Comparison of ENCODE assay signal across 8 cellular contexts in the genomic region with DNA sequence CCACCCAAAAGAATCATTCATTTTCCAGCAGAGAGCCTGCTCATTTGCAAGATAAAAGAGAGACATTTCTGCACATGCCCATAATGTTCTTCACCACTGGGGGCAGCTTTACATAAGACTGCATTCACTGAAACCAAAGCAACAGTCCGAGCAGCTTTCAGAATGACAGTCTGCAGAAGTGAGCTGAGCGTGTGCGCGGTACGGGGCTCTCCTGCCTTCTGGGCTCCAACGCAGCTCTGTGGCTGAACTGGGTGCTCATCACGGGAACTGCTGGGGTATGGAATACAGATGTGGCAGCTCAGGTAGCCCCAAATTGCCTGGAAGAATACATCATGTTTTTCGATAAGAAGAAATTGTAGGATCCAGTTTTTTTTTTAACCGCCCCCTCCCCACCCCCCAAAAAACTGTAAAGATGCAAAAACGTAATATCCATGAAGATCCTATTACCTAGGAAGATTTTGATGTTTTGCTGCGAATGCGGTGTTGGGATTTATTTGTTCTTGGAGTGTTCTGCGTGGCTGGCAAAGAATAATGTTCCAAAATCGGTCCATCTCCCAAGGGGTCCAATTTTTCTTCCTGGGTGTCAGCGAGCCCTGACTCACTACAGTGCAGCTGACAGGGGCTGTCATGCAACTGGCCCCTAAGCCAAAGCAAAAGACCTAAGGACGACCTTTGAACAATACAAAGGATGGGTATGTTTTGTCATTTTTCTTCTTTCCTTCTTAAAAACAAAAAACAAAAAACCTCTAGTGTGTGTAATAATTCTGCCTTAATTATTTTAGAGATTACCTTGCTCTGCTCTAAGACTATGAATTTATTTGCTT. TPM values are rescaled to one million over a fixed set of nuclear protein-coding genes. Genes with fewer than 3 reads are reported as not detected.
DNase-seq lines count a peak whose midpoint lies in the region; ATAC-seq, FAIRE-seq and TF ChIP-seq lines count a peak whose summit lies in the region.

A gene (plus strand): TSS at position 141 of the 824 bp plus-strand sequence.

- peak within 1 kb of the TSS; percentile 46; the same call in 1 of the 2 replicates for H3K27ac Mint-ChIP-seq in GM23338

- no peak within 1 kb of the TSS for H2AFZ ChIP-seq in GM23338
- H2AFZ ChIP-seq in H1 (ENCODE audit: low read length), result no peak within 1 kb of the TSS

- no peaks in the 10 kb centered on the region for H3K79me2 ChIP-seq in GM23338 (replicated peaks; ENCODE audit: insufficient read depth)
- H3K79me2 ChIP-seq in H1 (ENCODE audit: control insufficient read depth in 1 of 2, insufficient read depth in 2 of 2, low read length in 2 of 2), result no peaks in the 10 kb centered on the region

- H3K27ac ChIP-seq in GM23338 (ENCODE audit: low read depth) (peak within 1 kb of the TSS; percentile 45; the same call in 1 of the 2 replicates), H1 (ENCODE audit: low read depth, low read length) (no peak within 1 kb of the TSS), thoracic aorta (no peak within 1 kb of the TSS)

- no peak within 1 kb of the TSS for H2BK20ac ChIP-seq in H1 (ENCODE audit: low read length)

- TF ChIP-seq CTCF in GM23338 (conservative IDR thresholded peaks at IDR 0.05; ENCODE audit: low read depth in 2 of 2) (peak; percentile 36 to 42), H1 (IDR thresholded peaks at IDR 0.05; ENCODE audit: control extremely low read depth in 1 of 3, insufficient read depth in 1 of 3, low read depth in 1 of 3, low read length in 3 of 3) (peak in 2 of 3 experiments; percentile 22 to 61; a peak in 2 of 4 replicates), thoracic aorta (IDR thresholded peaks at IDR 0.05) (peak; percentile 48)

- peaks cover 36% of the 10 kb centered on the region for H3K27me3 ChIP-seq in GM23338 (ENCODE audit: insufficient read depth)
- peaks cover 0 to 21% (median 18%) of the 10 kb centered on the region in 4 experiments; a peak in 6 of 7 replicates for H3K27me3 ChIP-seq in H1 (replicated peaks in 1 of 4; ENCODE audit: control insufficient read depth in 3 of 4, extremely low read depth in 1 of 4, insufficient read depth in 3 of 4, low read length in 3 of 4)
- no peaks in the 10 kb centered on the region for H3K27me3 ChIP-seq in thoracic aorta (replicated peaks; ENCODE audit: insufficient read depth)

- no peak within 1 kb of the TSS for H4K91ac ChIP-seq in H1 (replicated peaks; ENCODE audit: insufficient read length, low read length)

- H3K14ac ChIP-seq in H1 (ENCODE audit: insufficient read length), result no peak within 1 kb of the TSS

- H3K4me3 ChIP-seq in GM23338 (peak within 1 kb of the TSS; percentile 35), H1 (ENCODE audit: extremely low read depth in 1 of 4, insufficient read depth in 2 of 4, low read depth in 3 of 4, low read length in 4 of 4) (peak within 1 kb of the TSS; percentile 1 to 57 (median 30); a peak in 6 of 8 replicates), thoracic aorta (peak within 1 kb of the TSS; percentile 35)
- H3K4me3 ChIP-seq in Jurkat, Clone E6-1 (ENCODE audit: low read length), result no peak within 1 kb of the TSS

- peaks cover 3% of the 10 kb centered on the region; the same call in 1 of the 2 replicates for H3K23me2 ChIP-seq in H1 (ENCODE audit: low read depth, low read length)

- 3% methylated on average over 16 of the region's 16 CpGs; no CpG with 5 or more reads in 1 of the 2 experiments for WGBS in H1 (ENCODE audit: extremely low coverage in 1 of 2, insufficient coverage in 1 of 2, insufficient read length in 1 of 2, insufficient replicate concordance in 2 of 2, low coverage in 1 of 2, low lambda C conversion rate in 2 of 2, missing lambda C conversion rate in 1 of 2), 2 experiments

- no peak within 1 kb of the TSS for H3K4ac ChIP-seq in H1 (replicated peaks; ENCODE audit: insufficient read length, low read depth, low read length)

- H3K4me2 ChIP-seq in GM23338 (peak within 1 kb of the TSS; percentile 73), H1 (ENCODE audit: insufficient read depth in 1 of 2, low read depth in 2 of 2, low read length in 2 of 2) (peak within 1 kb of the TSS; percentile 69 to 97)

- CTCF ChIA-PET in H1 (lab: Charles Lee; ENCODE audit: partially characterized antibody), result interaction anchor here (0.6 to 5.6 kb wide), 11 partner anchors 10 to 1044 kb away, joined by 3 to 33 read pairs (median 3); no protein-coding TSS in a partner anchor

- H4K5ac ChIP-seq in H1 (ENCODE audit: insufficient read length, low read depth, low read length), result no peak within 1 kb of the TSS

- no peaks in the 10 kb centered on the region; the same call in 2 of the 3 replicates for H3K9me3 Mint-ChIP-seq in GM23338

- TF ChIP-seq POLR2A in H1 (IDR thresholded peaks at IDR 0.05; ENCODE audit: control extremely low read depth in 1 of 2, low read depth in 2 of 2, low read length in 2 of 2), result no peak

- no peak within 1 kb of the TSS for H3K56ac ChIP-seq in H1 (replicated peaks; ENCODE audit: insufficient read length, low read depth, low read length)

- peak in 2 of 3 donors; percentile 1 for DNase-seq in stimulated activated CD4-positive, alpha-beta T cell treated with anti-CD3 and anti-CD28 coated beads, Interleukin-12 subunit alpha, Interleukin-12 subunit beta, amount 100 ng/mL, for 48 hours (ENCODE audit: low read depth in 2 of 3, low spot score in 1 of 3)
- DNase-seq in stimulated activated CD4-positive, alpha-beta T cell treated with anti-CD3 and anti-CD28 coated beads, Interleukin-12 subunit alpha, Interleukin-12 subunit beta, amount 100 ng/mL, for 4 hours, result no peak
- DNase-seq in GM23338 (ENCODE audit: low spot score) (peak; percentile 95), SK-N-DZ (ENCODE audit: low spot score) (peak; percentile 80), H1 (ENCODE audit: low read depth in 1 of 2, low spot score in 2 of 2) (peak; percentile 49 to 55), lung microvascular endothelial cell (ENCODE audit: low read depth in 2 of 2) (peak; percentile 39 to 54), thoracic aorta (ENCODE audit: low spot score) (no peak)
- DNase-seq in Jurkat, Clone E6-1 (ENCODE audit: low read depth, low spot score), result peak; percentile 61

- ATAC-seq in GM23338, result peak; percentile 97
- ATAC-seq in thoracic aorta (ENCODE audit: insufficient number of reproducible peaks, low FRiP score, low read depth), result no peak

- H4K8ac ChIP-seq in H1 (ENCODE audit: extremely low read depth, insufficient read depth, low read length), result no peak within 1 kb of the TSS

- peak within 1 kb of the TSS; percentile 75 for H3K4me3 Mint-ChIP-seq in GM23338

- no peak within 1 kb of the TSS for H3K23ac ChIP-seq in H1 (ENCODE audit: insufficient read length)

- FAIRE-seq in H1 (lab: Jason Lieb, UNC), result peak; percentile 98

- H4K20me1 ChIP-seq in GM23338 (replicated peaks; ENCODE audit: insufficient read depth), result no peaks in the 10 kb centered on the region
- H4K20me1 ChIP-seq in H1 (replicated peaks in 1 of 2; ENCODE audit: control insufficient read depth in 1 of 2, insufficient read depth in 2 of 2, low read length in 2 of 2), result no peaks in the 10 kb centered on the region

- H3K36me3 Mint-ChIP-seq in GM23338 (ENCODE audit: low read depth), result peaks cover 3% of the 10 kb centered on the region; the same call in 1 of the 3 replicates

- H3K36me3 ChIP-seq in GM23338 (ENCODE audit: insufficient read depth) (no peaks in the 10 kb centered on the region), H1 (ENCODE audit: control insufficient read depth in 2 of 4, insufficient read depth in 4 of 4, low read length in 3 of 4) (no peaks in the 10 kb centered on the region), thoracic aorta (no peaks in the 10 kb centered on the region)

- no peaks in the 10 kb centered on the region for H3K9me3 ChIP-seq in H1 (ENCODE audit: insufficient read depth in 2 of 2, low read depth in 1 of 2, low read length in 1 of 2)
- no peaks in the 10 kb centered on the region for H3K9me3 ChIP-seq in thoracic aorta

- no peak within 1 kb of the TSS for H3K9ac ChIP-seq in H1 (replicated peaks in 1 of 4; ENCODE audit: extremely low read depth in 1 of 4, low read depth in 3 of 4, low read length in 3 of 4)

- H3K9me2 ChIP-seq in GM23338 (ENCODE audit: insufficient read depth), result no peaks in the 10 kb centered on the region

- peaks cover 21% of the 10 kb centered on the region for H3K27me3 Mint-ChIP-seq in GM23338 (ENCODE audit: insufficient read depth, low read depth, poor library complexity)

- POLR2A ChIA-PET in H1 (lab: Charles Lee; ENCODE audit: partially characterized antibody), result interaction anchor here (0.7 kb wide), 1 partner anchor 708 kb away, joined by 4 read pairs; no protein-coding TSS in a partner anchor

- peak within 1 kb of the TSS; percentile 26; the same call in 1 of the 2 replicates for H2BK5ac ChIP-seq in H1 (ENCODE audit: low read depth, low read length)

- no peaks in the 10 kb centered on the region for H3K79me1 ChIP-seq in H1 (ENCODE audit: low read depth, low read length)

- H3K18ac ChIP-seq in H1 (ENCODE audit: extremely low read depth, low read length), result no peak within 1 kb of the TSS; the same call in 1 of the 2 replicates

- H2BK12ac ChIP-seq in H1 (ENCODE audit: low read depth, low read length), result peak within 1 kb of the TSS; percentile 46; the same call in 1 of the 2 replicates

- no peak within 1 kb of the TSS for H2AK5ac ChIP-seq in H1 (ENCODE audit: low read depth, low read length)

- peaks cover 47% of the 10 kb centered on the region for H3K4me1 Mint-ChIP-seq in GM23338

- no peaks in the 10 kb centered on the region for H3F3A ChIP-seq in GM23338 (replicated peaks; ENCODE audit: low read depth)

- H2BK15ac ChIP-seq in H1 (ENCODE audit: low read length), result no peak within 1 kb of the TSS

- TF ChIP-seq EP300 in H1 (IDR thresholded peaks at IDR 0.05; ENCODE audit: borderline replicate concordance in 1 of 2, low read depth in 2 of 2, low read length in 2 of 2), result peak in 1 of 2 experiments; percentile 64; a peak in 1 of 3 replicates

- H3K4me1 ChIP-seq in GM23338 (ENCODE audit: insufficient read depth) (peaks cover 40% of the 10 kb centered on the region), H1 (replicated peaks in 1 of 4; ENCODE audit: control insufficient read depth in 3 of 4, insufficient read depth in 4 of 4, low read length in 3 of 4) (peaks cover 2 to 16% (median 12%) of the 10 kb centered on the region in 4 experiments), thoracic aorta (ENCODE audit: control insufficient read depth in 1 of 2, low read depth in 2 of 2) (peaks cover 0 to 5% of the 10 kb centered on the region in 2 donors)

- peak; percentile 33 to 46; a peak in 2 of 4 replicates for TF ChIP-seq RAD21 in H1 (IDR thresholded peaks at IDR 0.05 in 1 of 2, conservative IDR thresholded peaks at IDR 0.05 in 1 of 2; ENCODE audit: low read depth in 2 of 2, low read length in 2 of 2)

- no peak within 1 kb of the TSS for H2BK120ac ChIP-seq in H1 (replicated peaks; ENCODE audit: low read depth, low read length)

RNA-seq across cellular contexts. Expression of the gene that starts here (rescaled TPM):
- total RNA-seq in GM23338 (2014; rRNA removed; shearing (Covaris generic)), result 0.21 and 1.0 TPM in 2 replicates
- 0.23 and 0.37 TPM in 2 replicates for polyA plus RNA-seq in GM23338 (2016; fragmentation: Nextera tagmentation; extraction: Ambion mirVana)
- polyA plus RNA-seq in Jurkat, Clone E6-1 (2012; ENCODE audit: insufficient read depth, insufficient read length), result not detected
- polyA plus RNA-seq in SK-N-DZ (2014; cell fraction: cytosol; rRNA removed), result not detected in 2 replicates
- not detected in 2 replicates for polyA plus RNA-seq in SK-N-DZ (2014; cell fraction: nucleus; rRNA removed)
- 0.44 and 0.48 TPM in 2 replicates for total RNA-seq in H1 (2021; fragmentation: NEBNext Ultra II Directional; extraction: Animal tissue kit (Norgen Biotek cat#: 25700))
- 0.19 and 0.33 TPM in 2 replicates for polyA plus RNA-seq in H1 (2011; rRNA removed)
- polyA plus RNA-seq in H1 (2011; cell fraction: cytosol; rRNA removed), result 0.19 TPM
- 0.36 TPM for polyA plus RNA-seq in H1 (2011; cell fraction: nucleus; rRNA removed)
- polyA plus RNA-seq in H1 (2012, experiment 1 of 2), result 0.36 to 0.62 TPM (median 0.60 TPM) in 4 replicates
- 0.09 TPM for polyA plus RNA-seq in H1 (2012, experiment 2 of 2)
- polyA plus RNA-seq in H1 (2013, experiment 1 of 2), result 0.99 TPM
- polyA plus RNA-seq in H1 (2013, experiment 2 of 2), result 0.88 TPM
- 0.73 and 1.3 TPM in 2 replicates for polyA minus RNA-seq in H1 (2011; rRNA and poly(A)+ RNA removed)
- polyA minus RNA-seq in H1 (2011; cell fraction: cytosol; rRNA and poly(A)+ RNA removed), result 0.29 TPM
- 1.6 TPM for polyA minus RNA-seq in H1 (2011; cell fraction: nucleus; rRNA and poly(A)+ RNA removed)
- total RNA-seq in lung microvascular endothelial cell, result not detected in 2 replicates
- total RNA-seq in thoracic aorta, result under 1 TPM in 1 of 2 donors, not detected in 1; 0.14 TPM

Comparison
In these comparisons a context has a peak if more than half of its experiments do, and no peak if none do; other contexts are left out.
1. DNase-seq: peak in stimulated activated CD4-positive, alpha-beta T cell treated with anti-CD3 and anti-CD28 coated beads, Interleukin-12 subunit alpha, Interleukin-12 subunit beta, amount 100 ng/mL, for 48 hours (2 of 3), GM23338 (single experiment), Jurkat, Clone E6-1 (single experiment), SK-N-DZ (single experiment) and H1 (2 of 2); none in stimulated activated CD4-positive, alpha-beta T cell treated with anti-CD3 and anti-CD28 coated beads, Interleukin-12 subunit alpha, Interleukin-12 subunit beta, amount 100 ng/mL, for 4 hours (single experiment) and thoracic aorta (single experiment).
2. Peak in DNase-seq in lung microvascular endothelial cell; RNA of the gene not detected or under 1 TPM.
3. Peak in every context shown above with its lines, with median percentiles within 50 percentile points of each other: CTCF ChIP-seq.